8 cellular contexts compared by ENCODE assay signal in genomic region chr1:193031431-193031830, GRCh38. TPM values are rescaled to one million over a fixed set of nuclear protein-coding genes. Genes with fewer than 3 reads are reported as not detected.
DNase-seq lines count a peak whose midpoint lies in the region; ATAC-seq, FAIRE-seq and TF ChIP-seq lines count a peak whose summit lies in the region.
"Had no signal": no experiment of that assay in that cellular context is flagged by ENCODE, and none has a peak within 500 bp of the region (broad histone marks: within the 10 kb centered on the region; RNA-seq: fewer than 3 reads in every experiment).

No MANE protein-coding gene starts in this region.

- no peak overlapping the region for H3K4me3 ChIP-seq in K562

- TF ChIP-seq POLR2A in K562 (conservative IDR thresholded peaks at IDR 0.05), result no peak

- no peak for TF ChIP-seq EP300 in K562 (IDR thresholded peaks at IDR 0.05; ENCODE audit: low read length)

- H3K4me2 ChIP-seq in K562 (ENCODE audit: insufficient read depth, low read length), result no peak overlapping the region

- H3K9me1 ChIP-seq in K562 (ENCODE audit: control insufficient read depth, insufficient read depth, low read length), result no peaks in the 10 kb centered on the region

- H3K36me3 ChIP-seq in K562 (ENCODE audit: control insufficient read depth, insufficient read depth, low read length), result peaks cover 60% of the 10 kb centered on the region

- peak overlapping the region in 1 of 3 experiments; percentile 17 for H3K27ac Mint-ChIP-seq in nephron
- no peak overlapping the region for H3K27ac Mint-ChIP-seq in activated T-cell treated with anti-CD3 and anti-CD28 coated beads, Interleukin-2, amount 50 U/mL, for 72 hours

- H3K9me3 ChIP-seq in K562 (replicated peaks; ENCODE audit: control insufficient read depth, insufficient read depth, low read depth, low read length), result no peaks in the 10 kb centered on the region

- H3K9ac ChIP-seq in K562 (ENCODE audit: insufficient read depth in 1 of 2, low read depth in 2 of 2, low read length in 2 of 2), result no peak overlapping the region

- H3K27ac ChIP-seq in K562 (ENCODE audit: extremely low read depth, low read depth, low read length), result no peak overlapping the region

- no peak overlapping the region for H3K4me3 Mint-ChIP-seq in nephron
- no peak overlapping the region for H3K4me3 Mint-ChIP-seq in activated T-cell treated with anti-CD3 and anti-CD28 coated beads, Interleukin-2, amount 50 U/mL, for 72 hours

- ATAC-seq in GM18517 (IDR thresholded peaks at IDR 0.05; ENCODE audit: unreplicated experiment), result peak; percentile 63
- peak; percentile 71 for ATAC-seq in HG03432 (IDR thresholded peaks at IDR 0.05; ENCODE audit: unreplicated experiment)
- ATAC-seq in K562, result peak; percentile 84
- ATAC-seq in stimulated activated naive CD8-positive, alpha-beta T cell treated with anti-CD3 and anti-CD28 coated beads, Interleukin-15, Interleukin-2, amounts not matched to agents 100 U/mL and 50 U/mL, for 24 hours, result no peak
- ATAC-seq in activated T-cell treated with anti-CD3 and anti-CD28 coated beads, Interleukin-2, amount 50 U/mL, for 72 hours (replicated peaks in 1 of 2), result no peak
- ATAC-seq: sciatic nerve had no signal

- CTCF ChIA-PET in K562 (lab: Yijun Ruan, JAX; ENCODE audit: low intra/inter-chr PET ratio), result interaction anchor here (1.2 kb wide), 1 partner anchor 12 kb away, joined by 4 read pairs; no protein-coding TSS in a partner anchor

- TF ChIP-seq CTCF in K562 (IDR thresholded peaks at IDR 0.05 in 2 of 3, conservative IDR thresholded peaks at IDR 0.05 in 1 of 3; ENCODE audit: insufficient read depth in 2 of 3, low read depth in 1 of 3, low read length in 3 of 3) (peak in 1 of 3 experiments; percentile 43; a peak in 2 of 6 replicates), nephron (IDR thresholded peaks at IDR 0.05; ENCODE audit: unreplicated experiment in 3 of 3) (peak in 2 of 3 experiments; percentile 20 to 43)

- peaks cover 73% of the 10 kb centered on the region for H3K79me2 ChIP-seq in K562 (ENCODE audit: control insufficient read depth, insufficient read depth, low read length)

- peak; percentile 32 to 37; a peak in 3 of 4 replicates for TF ChIP-seq RAD21 in K562 (CRISPR knock-in tag; conservative IDR thresholded peaks at IDR 0.05 in 1 of 2, IDR thresholded peaks at IDR 0.05 in 1 of 2)

- peaks cover 40% of the 10 kb centered on the region for H3K36me3 Mint-ChIP-seq in nephron (ENCODE audit: low read depth)
- peaks cover 4 to 8% of the 10 kb centered on the region in 2 donors for H3K36me3 Mint-ChIP-seq in activated T-cell treated with anti-CD3 and anti-CD28 coated beads, Interleukin-2, amount 50 U/mL, for 72 hours (ENCODE audit: insufficient read depth in 2 of 2)

- POLR2A ChIA-PET in K562 (lab: Yijun Ruan, JAX), result interaction anchor here (1.0 kb wide), 3 partner anchors 7 to 224 kb away, joined by 4 to 6 read pairs (median 4); no protein-coding TSS in a partner anchor

- DNase-seq in K562 (ENCODE audit: extremely low read depth in 1 of 4, low spot score in 3 of 4), result no peak
- no peak for DNase-seq in epidermal melanocyte (ENCODE audit: insufficient read length, low spot score)
- no peak for DNase-seq in stimulated activated naive CD8-positive, alpha-beta T cell treated with anti-CD3 and anti-CD28 coated beads, Interleukin-15, Interleukin-2, amounts not matched to agents 100 U/mL and 50 U/mL, for 24 hours
- no peak for DNase-seq in activated T-cell treated with anti-CD3 and anti-CD28 coated beads, Interleukin-2, amount 50 U/mL, for 72 hours

- BruUV-seq in K562 (replicated peaks; lab: Mats Ljungman, UMichigan), result TSS peak; percentile 0

- peaks cover 8% of the 10 kb centered on the region for H3K9me3 Mint-ChIP-seq in nephron
- H3K9me3 Mint-ChIP-seq in activated T-cell treated with anti-CD3 and anti-CD28 coated beads, Interleukin-2, amount 50 U/mL, for 72 hours, result no peaks in the 10 kb centered on the region

- intact Hi-C loops in K562 (cut with micrococcal nuclease), result loop anchor here (5.0 kb wide), 1 partner anchor 554 kb away; no protein-coding TSS in a partner anchor

- H3K4me1 Mint-ChIP-seq in nephron, result no peaks in the 10 kb centered on the region
- H3K4me1 Mint-ChIP-seq in activated T-cell treated with anti-CD3 and anti-CD28 coated beads, Interleukin-2, amount 50 U/mL, for 72 hours (ENCODE audit: low read depth), result peaks cover 15% of the 10 kb centered on the region

- H3K27me3 ChIP-seq in K562 (ENCODE audit: control insufficient read depth in 2 of 2, insufficient read depth in 2 of 2, low read length in 2 of 2), result no peaks in the 10 kb centered on the region

- no peaks in the 10 kb centered on the region for H3K27me3 Mint-ChIP-seq in nephron (ENCODE audit: low read depth)
- no peaks in the 10 kb centered on the region for H3K27me3 Mint-ChIP-seq in activated T-cell treated with anti-CD3 and anti-CD28 coated beads, Interleukin-2, amount 50 U/mL, for 72 hours (ENCODE audit: low read depth)

- in situ Hi-C loops in K562 (cut with MboI), result no loop called here

- H4K20me1 ChIP-seq in K562 (replicated peaks; ENCODE audit: control insufficient read depth, insufficient read depth, low read length), result no peaks in the 10 kb centered on the region

- peak; percentile 19 for FAIRE-seq in K562 (lab: Jason Lieb, UNC)

- no peaks in the 10 kb centered on the region; a peak in 1 of 5 replicates for H3K4me1 ChIP-seq in K562 (replicated peaks in 1 of 2; ENCODE audit: control insufficient read depth in 2 of 2, insufficient read depth in 2 of 2, low read length in 2 of 2)

- WGBS in K562 (ENCODE audit: insufficient coverage, low coverage, missing lambda C conversion rate), result 74% methylated on average over 2 of the region's 2 CpGs

- H2AFZ ChIP-seq in K562 (ENCODE audit: low read depth, low read length), result no peak overlapping the region

TF ChIP-seq in K562, 482 proteins besides CTCF, POLR2A, EP300 and RAD21:
- TF ChIP-seq ZKSCAN1 (IDR thresholded peaks at IDR 0.05; ENCODE audit: low read depth, low read length) (peak; percentile 95), ZNF764 (CRISPR knock-in tag; IDR thresholded peaks at IDR 0.05; ENCODE audit: low read depth) (no peak), ZNF24 (IDR thresholded peaks at IDR 0.05) (peak; percentile 97), RBM25 (IDR thresholded peaks at IDR 0.05; ENCODE audit: low read depth, low read length, severe bottlenecking) (peak; percentile 35), ZNF324 (CRISPR knock-in tag; IDR thresholded peaks at IDR 0.05) (no peak)

RNA-seq across cellular contexts. Expression of gene UCHL5, which starts 27.7 kb away (rescaled TPM):
- 52.2 and 140 TPM in 2 replicates for total RNA-seq in K562 (2011; cell fraction: chromatin; rRNA removed; ENCODE audit: low replicate concordance)
- 19.7 and 27.2 TPM in 2 replicates for total RNA-seq in K562 (2011; cell fraction: nucleolus; rRNA removed)
- 59.5 and 113 TPM in 2 replicates for total RNA-seq in K562 (2011; cell fraction: nucleoplasm; rRNA removed)
- 85.4 and 85.6 TPM in 2 replicates for total RNA-seq in K562 (2014; rRNA removed)
- total RNA-seq in K562 (2014; rRNA removed; fragmentation: Illumina TruSeq; extraction: Trizol), result 114 and 132 TPM in 2 replicates
- 117 and 122 TPM in 2 replicates for total RNA-seq in K562 (2015; rRNA removed; fragmentation: Illumina TruSeq; extraction: Trizol)
- total RNA-seq in K562 (2021), result 133 and 138 TPM in 2 replicates
- polyA plus RNA-seq in K562 (2011; rRNA removed), result 117 and 174 TPM in 2 replicates
- polyA plus RNA-seq in K562 (2011; cell fraction: cytosol; rRNA removed), result 21.6 and 39.4 TPM in 2 replicates
- 38.3 and 58.5 TPM in 2 replicates for polyA plus RNA-seq in K562 (2011; cell fraction: nucleus; rRNA removed)
- polyA plus RNA-seq in K562 (2012), result 89.5 and 112 TPM in 2 replicates
- 188 and 206 TPM in 2 replicates for polyA plus RNA-seq in K562 (2014; fragmentation: Illumina TruSeq; extraction: Trizol)
- 10 to 100 TPM; 61.0 to 68.9 TPM for polyA plus RNA-seq in K562 (2014; fragmentation: Nextera tagmentation; extraction: Ambion mirVana)
- polyA plus RNA-seq in K562 (2014; rRNA removed), result 151 and 180 TPM in 2 replicates
- 168 and 179 TPM in 2 replicates for polyA minus RNA-seq in K562 (2011; rRNA and poly(A)+ RNA removed)
- 44.0 and 70.9 TPM in 2 replicates for polyA minus RNA-seq in K562 (2011; cell fraction: cytosol; rRNA and poly(A)+ RNA removed)
- polyA minus RNA-seq in K562 (2011; cell fraction: nucleus; rRNA and poly(A)+ RNA removed), result 62.3 and 92.4 TPM in 2 replicates
- total RNA-seq in activated T-cell treated with anti-CD3 and anti-CD28 coated beads, Interleukin-2, amount 50 U/mL, for 72 hours, result 10 to 100 TPM; 45.4 to 51.7 TPM

RNA-seq across cellular contexts. Expression of gene RO60, which starts 28.0 kb away (rescaled TPM):
- total RNA-seq in K562 (2011; cell fraction: chromatin; rRNA removed; ENCODE audit: low replicate concordance), result 38.1 and 70.7 TPM in 2 replicates
- 42.0 and 43.2 TPM in 2 replicates for total RNA-seq in K562 (2011; cell fraction: nucleolus; rRNA removed)
- 50.5 and 80.9 TPM in 2 replicates for total RNA-seq in K562 (2011; cell fraction: nucleoplasm; rRNA removed)
- total RNA-seq in K562 (2014; rRNA removed), result 118 and 156 TPM in 2 replicates
- total RNA-seq in K562 (2014; rRNA removed; fragmentation: Illumina TruSeq; extraction: Trizol), result 128 and 147 TPM in 2 replicates
- total RNA-seq in K562 (2015; rRNA removed; fragmentation: Illumina TruSeq; extraction: Trizol), result 128 TPM in 2 replicates
- 101 and 110 TPM in 2 replicates for total RNA-seq in K562 (2021)
- polyA plus RNA-seq in K562 (2011; rRNA removed), result 46.1 and 56.4 TPM in 2 replicates
- polyA plus RNA-seq in K562 (2011; cell fraction: cytosol; rRNA removed), result 24.7 and 26.1 TPM in 2 replicates
- polyA plus RNA-seq in K562 (2011; cell fraction: nucleus; rRNA removed), result 19.7 and 22.2 TPM in 2 replicates
- 22.6 and 31.7 TPM in 2 replicates for polyA plus RNA-seq in K562 (2012)
- 24.9 and 28.5 TPM in 2 replicates for polyA plus RNA-seq in K562 (2014; fragmentation: Illumina TruSeq; extraction: Trizol)
- polyA plus RNA-seq in K562 (2014; fragmentation: Nextera tagmentation; extraction: Ambion mirVana), result 100 to 1,000 TPM in 1 of 2 experiments, 10 to 100 TPM in 1; 49.2 to 187 TPM
- polyA plus RNA-seq in K562 (2014; rRNA removed), result 27.7 and 32.0 TPM in 2 replicates
- polyA minus RNA-seq in K562 (2011; rRNA and poly(A)+ RNA removed), result 285 and 314 TPM in 2 replicates
- 101 and 165 TPM in 2 replicates for polyA minus RNA-seq in K562 (2011; cell fraction: cytosol; rRNA and poly(A)+ RNA removed)
- polyA minus RNA-seq in K562 (2011; cell fraction: nucleus; rRNA and poly(A)+ RNA removed), result 65.4 and 95.5 TPM in 2 replicates
- total RNA-seq in activated T-cell treated with anti-CD3 and anti-CD28 coated beads, Interleukin-2, amount 50 U/mL, for 72 hours, result 10 to 100 TPM; 85.2 to 96.6 TPM

Comparison
In these comparisons a context has a peak if more than half of its experiments do, and no peak if none do; other contexts are left out.
1. ATAC-seq: peak in GM18517 (single experiment), HG03432 (single experiment) and K562 (single experiment); none in stimulated activated naive CD8-positive, alpha-beta T cell treated with anti-CD3 and anti-CD28 coated beads, Interleukin-15, Interleukin-2, amounts not matched to agents 100 U/mL and 50 U/mL, for 24 hours (single experiment) and activated T-cell treated with anti-CD3 and anti-CD28 coated beads, Interleukin-2, amount 50 U/mL, for 72 hours (0 of 2).